In the genomic region with DNA sequence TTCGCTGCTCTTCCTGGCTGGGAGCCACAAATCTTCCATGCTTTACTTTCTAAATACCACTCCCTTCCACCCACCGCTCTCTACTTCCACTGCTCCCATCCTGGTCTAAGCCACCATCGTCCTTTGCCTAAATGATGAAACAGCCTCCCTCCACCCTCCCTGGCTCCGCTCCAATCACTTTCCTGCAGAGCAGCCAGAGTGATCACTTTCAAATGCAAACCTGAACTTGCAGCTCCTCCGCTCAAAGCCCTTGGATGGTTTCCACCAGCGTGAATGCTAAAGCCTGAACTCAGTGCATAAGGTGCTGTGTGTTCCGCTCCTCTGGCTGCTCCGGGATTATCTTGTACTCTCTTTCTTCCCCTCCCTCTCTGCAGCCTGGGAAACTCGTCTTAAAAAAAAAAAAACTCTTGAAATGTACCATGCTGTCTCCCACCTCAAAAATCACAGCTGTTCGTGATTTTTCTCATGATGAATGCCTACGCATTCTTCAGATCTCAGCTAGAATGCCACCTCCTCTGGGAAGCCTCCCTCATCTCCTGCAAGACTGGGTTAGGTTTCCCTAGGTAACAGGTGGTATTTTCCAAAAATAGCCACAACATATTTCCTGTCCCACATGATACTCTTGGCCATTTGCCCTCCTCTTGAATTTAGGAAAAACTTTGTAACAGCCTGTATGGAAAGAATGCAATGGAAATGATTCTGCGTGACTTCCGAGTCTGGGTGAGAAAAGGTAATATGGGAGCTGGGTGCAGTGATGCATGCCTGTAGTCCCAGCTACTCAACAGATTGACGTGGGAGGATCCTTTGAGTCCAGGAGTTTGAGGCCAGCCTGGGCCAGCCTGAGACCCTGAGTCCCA, we compare ENCODE assay signal across 8 cellular contexts. TPM values are rescaled to one million over a fixed set of nuclear protein-coding genes. Genes with fewer than 3 reads are reported as not detected.
DNase-seq lines count a peak whose midpoint lies in the region; ATAC-seq, FAIRE-seq and TF ChIP-seq lines count a peak whose summit lies in the region.

No MANE protein-coding gene starts in this region.

- H3K4me3 ChIP-seq in PC-9, result no peak overlapping the region

- DNase-seq in NCI-H2227 treated with DMSO at 0.1 percent for 48 hours (lab: John Stamatoyannopoulos, UW) (peak; percentile 6), NCI-H2227 (lab: John Stamatoyannopoulos, UW; ENCODE audit: unreplicated experiment) (no peak), PC-9 (peak in 1 of 2 experiments; percentile 55), mesothelial cell of epicardium (ENCODE audit: low spot score in 2 of 2, unreplicated experiment in 2 of 2) (peak; percentile 42 to 60), urothelium cell line (ENCODE audit: low spot score) (peak; percentile 21)
- DNase-seq in effector memory CD8-positive, alpha-beta T cell, result no peak

- POLR2A ChIA-PET in PC-9 (lab: Charles Lee; ENCODE audit: unreplicated experiment), result no interaction called here

- peak overlapping the region; percentile 44; the same call in 1 of the 2 replicates for H2AFZ ChIP-seq in PC-9

- TF ChIP-seq CTCF in PC-9 (conservative IDR thresholded peaks at IDR 0.05) (no peak), mesothelial cell of epicardium (IDR thresholded peaks at IDR 0.05; ENCODE audit: unreplicated experiment) (no peak)

- H3K4me1 Mint-ChIP-seq in effector memory CD8-positive, alpha-beta T cell (ENCODE audit: low read depth in 2 of 2), result peaks cover 5 to 20% of the 10 kb centered on the region in 2 donors
- peaks cover 32% of the 10 kb centered on the region for H3K4me1 Mint-ChIP-seq in mesothelial cell of epicardium

- peaks cover 57% of the 10 kb centered on the region for H3K4me1 ChIP-seq in PC-9 (replicated peaks; ENCODE audit: insufficient read depth)

- peaks cover 32% of the 10 kb centered on the region for H3F3A ChIP-seq in PC-9 (ENCODE audit: insufficient read depth, low read depth)

- no peak overlapping the region for H3K27ac Mint-ChIP-seq in effector memory CD8-positive, alpha-beta T cell
- H3K27ac Mint-ChIP-seq in mesothelial cell of epicardium, result peak overlapping the region; percentile 87

- peak overlapping the region; percentile 51; the same call in 1 of the 2 replicates for H3K27ac ChIP-seq in PC-9

- no peak for ATAC-seq in effector memory CD8-positive, alpha-beta T cell (replicated peaks)
- ATAC-seq in GM19397 (IDR thresholded peaks at IDR 0.05; ENCODE audit: unreplicated experiment) (no peak), GM19324 (IDR thresholded peaks at IDR 0.05; ENCODE audit: low FRiP score, unreplicated experiment) (no peak)

- H3K4me2 ChIP-seq in PC-9, result peak overlapping the region; percentile 24

- no TSS peak for BruUV-seq in PC-9 (replicated peaks; lab: Mats Ljungman, UMichigan)

- H3K27me3 Mint-ChIP-seq in effector memory CD8-positive, alpha-beta T cell, result peaks cover 41 to 54% of the 10 kb centered on the region in 2 donors
- no peaks in the 10 kb centered on the region for H3K27me3 Mint-ChIP-seq in mesothelial cell of epicardium (ENCODE audit: low read depth)

- H3K9me3 Mint-ChIP-seq in effector memory CD8-positive, alpha-beta T cell, result no peaks in the 10 kb centered on the region
- H3K9me3 Mint-ChIP-seq in mesothelial cell of epicardium, result no peaks in the 10 kb centered on the region

- intact Hi-C loops in PC-9 (cut with micrococcal nuclease; ENCODE audit: unreplicated experiment), result loop anchor here (5.0 kb wide), 2 partner anchors 48 to 108 kb away; a partner anchor contains a TSS

- H4K20me1 ChIP-seq in PC-9 (ENCODE audit: insufficient read depth), result peaks cover 3% of the 10 kb centered on the region; the same call in 1 of the 2 replicates

- peaks cover 6% of the 10 kb centered on the region for H3K36me3 Mint-ChIP-seq in effector memory CD8-positive, alpha-beta T cell (ENCODE audit: insufficient read depth)
- H3K36me3 Mint-ChIP-seq in mesothelial cell of epicardium, result peaks cover 1% of the 10 kb centered on the region

- CTCF ChIA-PET in PC-9 (lab: Charles Lee), result interaction anchor here (0.7 kb wide), 1 partner anchor 226 kb away, joined by 3 read pairs; no protein-coding TSS in a partner anchor

- peaks cover 13% of the 10 kb centered on the region for H3K79me2 ChIP-seq in PC-9 (ENCODE audit: low read depth)

- FAIRE-seq in urothelium cell line (lab: Jason Lieb, UNC), result no peak

- no peaks in the 10 kb centered on the region for H3K9me3 ChIP-seq in PC-9 (ENCODE audit: insufficient read depth, low read depth)

- H3K4me3 Mint-ChIP-seq in effector memory CD8-positive, alpha-beta T cell, result peak overlapping the region; percentile 43 to 56
- peak overlapping the region; percentile 54 for H3K4me3 Mint-ChIP-seq in mesothelial cell of epicardium

- no peaks in the 10 kb centered on the region for H3K9me2 ChIP-seq in PC-9 (ENCODE audit: insufficient read depth)

- no peaks in the 10 kb centered on the region for H3K36me3 ChIP-seq in PC-9 (ENCODE audit: low read depth)

- no peaks in the 10 kb centered on the region for H3K27me3 ChIP-seq in PC-9 (ENCODE audit: insufficient read depth, low read depth)

RNA-seq across cellular contexts. Expression of a gene that starts 3.7 kb away (rescaled TPM):
- total RNA-seq in PC-9 (2021) (72.6 and 83.8 TPM in 2 replicates), mesothelial cell of epicardium (112 to 117 TPM (median 116 TPM) in 3 replicates)

Comparison
In these comparisons a context has a peak if more than half of its experiments do, and no peak if none do; other contexts are left out.
1. DNase-seq: peak in NCI-H2227 treated with DMSO at 0.1 percent for 48 hours (single experiment), mesothelial cell of epicardium (2 of 2) and urothelium cell line (single experiment); none in NCI-H2227 (single experiment) and effector memory CD8-positive, alpha-beta T cell (0 of 3).